26 cellular contexts compared by ENCODE assay signal in the genomic region with DNA sequence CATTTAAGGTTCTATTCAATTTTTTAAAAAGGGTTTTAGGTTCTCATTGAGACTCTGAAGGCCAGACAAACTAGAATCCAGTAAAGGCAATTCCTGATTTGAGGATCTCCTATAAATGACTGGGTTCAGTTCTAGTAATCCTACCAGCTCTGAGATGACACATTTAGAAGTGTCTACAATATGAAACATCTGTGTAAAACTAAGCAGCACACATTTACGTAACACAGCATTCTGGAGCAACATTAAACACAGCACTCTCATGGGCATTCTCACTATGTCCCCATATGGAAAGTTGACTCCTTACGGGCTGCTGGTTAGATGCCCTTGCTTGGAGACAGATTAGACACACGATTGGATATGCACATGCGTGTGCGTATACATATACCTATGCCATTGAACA.
"Had no signal": no experiment of that assay in that cellular context is flagged by ENCODE, and none has a peak within 500 bp of the region (broad histone marks: within the 10 kb centered on the region; RNA-seq: fewer than 3 reads in every experiment).

No MANE protein-coding gene starts in this region.

- H3K4me3 ChIP-seq: esophagus squamous epithelium, left lung, mucosa of descending colon, pancreas, right lobe of liver, suprapubic skin, transverse colon, vagina had no signal

- H3K4me1 ChIP-seq: esophagus squamous epithelium, pancreas, right lobe of liver, transverse colon, vagina had no signal

- H3K36me3 ChIP-seq: esophagus squamous epithelium, left lung, neutrophil, pancreas, right lobe of liver, suprapubic skin, transverse colon, upper lobe of right lung, vagina had no signal

- DNase-seq: cortex of kidney; effector memory CD8-positive, alpha-beta T cell; erythroblast; esophagus squamous epithelium; head of caudate nucleus; left cardiac atrium; left lung; mesenchymal stem cell; mucosa of descending colon; naive B cell; pancreas; retina; right lobe of liver; small intestine; stimulated activated CD4-positive, alpha-beta T cell treated with anti-CD3 and anti-CD28 coated beads, Interleukin-12 subunit alpha, Interleukin-12 subunit beta, amount 100 ng/mL, for 4 hours; stimulated activated CD4-positive, alpha-beta T cell treated with anti-CD3 and anti-CD28 coated beads, Interleukin-1b, Interleukin-23, amount 100 ng/mL, for 48 hours; stimulated activated CD4-positive, alpha-beta T cell treated with anti-CD3 and anti-CD28 coated beads, Interleukin-4, amount 100 ng/mL, for 1 hour; stimulated activated CD8-positive, alpha-beta memory T cell treated with anti-CD3 and anti-CD28 coated beads, Interleukin-4, amount 100 ng/mL, for 48 hours; stimulated activated naive CD4-positive, alpha-beta T cell; stimulated activated naive CD8-positive, alpha-beta T cell treated with anti-CD3 and anti-CD28 coated beads, Interleukin-15, amount 100 ng/mL, for 72 hours; transverse colon; upper lobe of right lung had no signal

- H3K9me3 ChIP-seq: esophagus squamous epithelium, left lung, mucosa of descending colon, neutrophil, pancreas, right lobe of liver, suprapubic skin, transverse colon, upper lobe of right lung, vagina had no signal

- H3K27ac ChIP-seq: esophagus squamous epithelium, neutrophil, pancreas, right lobe of liver, suprapubic skin, transverse colon, upper lobe of right lung, vagina had no signal

- ATAC-seq: effector memory CD8-positive, alpha-beta T cell; left cardiac atrium; left lung; mucosa of descending colon; natural killer cell treated with Interleukin-12 subunit alpha and Interleukin-12 subunit beta and Interleukin-15 and Interleukin-18, amount 100 ng/mL, for 72 hours; pancreas; right lobe of liver; stimulated activated naive CD8-positive, alpha-beta T cell treated with anti-CD3 and anti-CD28 coated beads, Interleukin-15, amount 100 ng/mL, for 72 hours; upper lobe of right lung had no signal

- H3K27me3 ChIP-seq: esophagus squamous epithelium, left lung, pancreas, right lobe of liver, suprapubic skin, transverse colon, upper lobe of right lung, vagina had no signal
